In genomic region chr7:94300176-94300835, GRCh38 we compare ENCODE assay signal across 13 cellular contexts.
A peak's percentile ranks its signal among the peaks of the same experiment; 100 is the strongest.
DNase-seq lines count a peak whose midpoint lies in the region; FAIRE-seq and TF ChIP-seq lines count a peak whose summit lies in the region.
"Had no signal": no experiment of that assay in that cellular context is flagged by ENCODE, and none has a peak within 500 bp of the region (broad histone marks: within the 10 kb centered on the region; RNA-seq: fewer than 3 reads in every experiment).

No MANE protein-coding gene starts in this region.

- TF ChIP-seq POLR2A in H1 (IDR thresholded peaks at IDR 0.05; ENCODE audit: control extremely low read depth in 1 of 2, low read depth in 2 of 2, low read length in 2 of 2) (no peak), prostate gland (IDR thresholded peaks at IDR 0.05) (no peak)

- H2BK5ac ChIP-seq in H1 (ENCODE audit: low read depth, low read length), result no peak overlapping the region; the same call in 1 of the 2 replicates

- no peak overlapping the region for H3K14ac ChIP-seq in H1 (ENCODE audit: insufficient read length)

- no peak overlapping the region for H2BK120ac ChIP-seq in H1 (replicated peaks; ENCODE audit: low read depth, low read length)

- no peak for TF ChIP-seq RAD21 in H1 (IDR thresholded peaks at IDR 0.05 in 1 of 2, conservative IDR thresholded peaks at IDR 0.05 in 1 of 2; ENCODE audit: low read depth in 2 of 2, low read length in 2 of 2)

- peaks cover 0 to 1% (median 0%) of the 10 kb centered on the region in 4 experiments; a peak in 1 of 7 replicates for H3K27me3 ChIP-seq in H1 (replicated peaks in 1 of 4; ENCODE audit: control insufficient read depth in 3 of 4, extremely low read depth in 1 of 4, insufficient read depth in 3 of 4, low read length in 3 of 4)
- no peaks in the 10 kb centered on the region for H3K27me3 ChIP-seq in prostate gland (replicated peaks; ENCODE audit: insufficient read depth)
- H3K27me3 ChIP-seq in dorsolateral prefrontal cortex, result peaks cover 0 to 10% (median 0%) of the 10 kb centered on the region in 45 donors
- H3K27me3 ChIP-seq: BLaER1 had no signal

- H2BK20ac ChIP-seq in H1 (ENCODE audit: low read length), result peak overlapping the region; percentile 40; the same call in 1 of the 2 replicates

- intact Hi-C loops in prostate gland (cut with DNase I), result loop anchor here (2.0 kb wide), 1 partner anchor 54 kb away; no protein-coding TSS in a partner anchor
- intact Hi-C loops in dorsolateral prefrontal cortex (cut with DNase I), result no loop called here

- H4K8ac ChIP-seq in H1 (ENCODE audit: extremely low read depth, insufficient read depth, low read length), result no peak overlapping the region

- no peaks in the 10 kb centered on the region for H3K36me3 ChIP-seq in H1 (ENCODE audit: control insufficient read depth in 2 of 4, insufficient read depth in 4 of 4, low read length in 3 of 4)
- H3K36me3 ChIP-seq in prostate gland, result no peaks in the 10 kb centered on the region
- H3K36me3 ChIP-seq: BLaER1 had no signal

- H3K4me3 Mint-ChIP-seq in nephron progenitor cell, result no peak overlapping the region
- H3K4me3 Mint-ChIP-seq: dendritic cell treated with granulocyte-macrophage colony-stimulating factor and Interleukin-4, amounts not matched to agents 40 ng/mL and 50 ng/mL, for 4 days had no signal

- H3K23ac ChIP-seq in H1 (ENCODE audit: insufficient read length), result no peak overlapping the region

- 0 out of 2 replicates have a peak overlapping the region, but pooled peaks have one; percentile 21 for H3K18ac ChIP-seq in H1 (ENCODE audit: extremely low read depth, low read length)

- H3K23me2 ChIP-seq in H1 (ENCODE audit: low read depth, low read length), result peaks cover 2% of the 10 kb centered on the region; the same call in 1 of the 2 replicates

- H3K9me3 ChIP-seq in H1 (ENCODE audit: insufficient read depth in 2 of 2, low read depth in 1 of 2, low read length in 1 of 2), result no peaks in the 10 kb centered on the region
- H3K9me3 ChIP-seq in prostate gland, result no peaks in the 10 kb centered on the region
- H3K9me3 ChIP-seq: BLaER1 had no signal

- no peak overlapping the region for H2AFZ ChIP-seq in H1 (ENCODE audit: low read length)

- DNase-seq in DMS 273 (lab: John Stamatoyannopoulos, UW; ENCODE audit: unreplicated experiment), result peak; percentile 46
- peak; percentile 48 for DNase-seq in NCI-H524 treated with DMSO at 0.1 percent for 48 hours (lab: John Stamatoyannopoulos, UW)
- no peak for DNase-seq in H1 (ENCODE audit: low read depth in 1 of 2, low spot score in 2 of 2)
- no peak for DNase-seq in prostate gland (ENCODE audit: low spot score)
- DNase-seq in dorsolateral prefrontal cortex, result no peak
- DNase-seq in nephron progenitor cell, result no peak
- DNase-seq in H4 (ENCODE audit: low spot score), result no peak
- DNase-seq in activated CD8-positive, alpha-beta memory T cell treated with anti-CD3 and anti-CD28 coated beads for 24 hours, result no peak
- DNase-seq: NCI-H1092 treated with DMSO at 0.1 percent for 48 hours; NK-92 treated with Interleukin-12 subunit alpha and Interleukin-12 subunit beta, amount 100 ng/mL, for 24 hours; T-helper 2 cell had no signal

- no peak overlapping the region for H4K91ac ChIP-seq in H1 (replicated peaks; ENCODE audit: insufficient read length, low read length)

- H3K27ac ChIP-seq in H1 (ENCODE audit: low read depth, low read length) (no peak overlapping the region), prostate gland (peak overlapping the region; percentile 28 to 59), dorsolateral prefrontal cortex (peak overlapping the region in 6 of 59 donors; percentile 4 to 43 (median 16))
- H3K27ac ChIP-seq: BLaER1 had no signal

- H3K4me3 ChIP-seq in H1 (ENCODE audit: extremely low read depth in 1 of 4, insufficient read depth in 2 of 4, low read depth in 3 of 4, low read length in 4 of 4) (no peak overlapping the region), prostate gland (no peak overlapping the region), dorsolateral prefrontal cortex (no peak overlapping the region)
- H3K4me3 ChIP-seq: BLaER1 had no signal

- TF ChIP-seq CTCF in H1 (IDR thresholded peaks at IDR 0.05; ENCODE audit: control extremely low read depth in 1 of 3, insufficient read depth in 1 of 3, low read depth in 1 of 3, low read length in 3 of 3) (no peak), prostate gland (IDR thresholded peaks at IDR 0.05) (no peak), dorsolateral prefrontal cortex (IDR thresholded peaks at IDR 0.05 in 54 of 56, conservative IDR thresholded peaks at IDR 0.05 in 2 of 56; ENCODE audit: low read depth in 1 of 56, partially characterized antibody in 56 of 56) (no peak), nephron progenitor cell (IDR thresholded peaks at IDR 0.05) (no peak)

- no peaks in the 10 kb centered on the region for H3K79me2 ChIP-seq in H1 (ENCODE audit: control insufficient read depth in 1 of 2, insufficient read depth in 2 of 2, low read length in 2 of 2)

- no peak overlapping the region for H4K5ac ChIP-seq in H1 (ENCODE audit: insufficient read length, low read depth, low read length)

- H3K4me1 Mint-ChIP-seq in nephron progenitor cell, result peaks cover 75% of the 10 kb centered on the region

- H3K36me3 Mint-ChIP-seq in nephron progenitor cell (ENCODE audit: low read depth), result no peaks in the 10 kb centered on the region

- no peak overlapping the region for H3K27ac Mint-ChIP-seq in nephron progenitor cell
- H3K27ac Mint-ChIP-seq: dendritic cell treated with granulocyte-macrophage colony-stimulating factor and Interleukin-4, amounts not matched to agents 40 ng/mL and 50 ng/mL, for 4 days had no signal

- H2AK5ac ChIP-seq in H1 (ENCODE audit: low read depth, low read length), result peak overlapping the region; percentile 46; the same call in 1 of the 2 replicates

- H3K4ac ChIP-seq in H1 (replicated peaks; ENCODE audit: insufficient read length, low read depth, low read length), result no peak overlapping the region

- 81% methylated on average over 8 of the region's 8 CpGs; no CpG with 5 or more reads in 1 of the 2 experiments for WGBS in H1 (ENCODE audit: extremely low coverage in 1 of 2, insufficient coverage in 1 of 2, insufficient read length in 1 of 2, insufficient replicate concordance in 2 of 2, low coverage in 1 of 2, low lambda C conversion rate in 2 of 2, missing lambda C conversion rate in 1 of 2), 2 experiments
- 70% methylated on average over 8 of the region's 8 CpGs for WGBS in prostate gland

- H2BK15ac ChIP-seq in H1 (ENCODE audit: low read length), result 0 out of 2 replicates have a peak overlapping the region, but pooled peaks have one; percentile 31

- peaks cover 4% of the 10 kb centered on the region for H3K27me3 Mint-ChIP-seq in nephron progenitor cell (ENCODE audit: low read depth, poor library complexity)

- H3K4me2 ChIP-seq in H1 (ENCODE audit: insufficient read depth in 1 of 2, low read depth in 2 of 2, low read length in 2 of 2), result peak overlapping the region in 1 of 2 experiments; percentile 64; a peak in 2 of 4 replicates
- H3K4me2 ChIP-seq: BLaER1 had no signal

- H3K4me1 ChIP-seq in H1 (replicated peaks in 1 of 4; ENCODE audit: control insufficient read depth in 3 of 4, insufficient read depth in 4 of 4, low read length in 3 of 4) (peaks cover 3 to 23% (median 8%) of the 10 kb centered on the region in 4 experiments; a peak in 6 of 7 replicates), prostate gland (replicated peaks) (no peaks in the 10 kb centered on the region)
- H3K4me1 ChIP-seq: BLaER1 had no signal

- TF ChIP-seq EP300 in H1 (IDR thresholded peaks at IDR 0.05; ENCODE audit: borderline replicate concordance in 1 of 2, low read depth in 2 of 2, low read length in 2 of 2), result no peak

- H2BK12ac ChIP-seq in H1 (ENCODE audit: low read depth, low read length), result peak overlapping the region; percentile 41; the same call in 1 of the 2 replicates

- H3K56ac ChIP-seq in H1 (replicated peaks; ENCODE audit: insufficient read length, low read depth, low read length), result no peak overlapping the region

- no peak overlapping the region for H3K9ac ChIP-seq in H1 (replicated peaks in 1 of 4; ENCODE audit: extremely low read depth in 1 of 4, low read depth in 3 of 4, low read length in 3 of 4)
- H3K9ac ChIP-seq: BLaER1 had no signal

- no peaks in the 10 kb centered on the region for H4K20me1 ChIP-seq in H1 (replicated peaks in 1 of 2; ENCODE audit: control insufficient read depth in 1 of 2, insufficient read depth in 2 of 2, low read length in 2 of 2)
- H4K20me1 ChIP-seq: BLaER1 had no signal

- POLR2A ChIA-PET in H1 (lab: Charles Lee; ENCODE audit: partially characterized antibody), result interaction anchor here (0.6 to 2.5 kb wide), 2 partner anchors 95 to 150 kb away, joined by 3 to 12 read pairs; partner anchors contain the start of gene COL1A2

- no peak for FAIRE-seq in H1 (lab: Jason Lieb, UNC)

- CTCF ChIA-PET in H1 (lab: Charles Lee; ENCODE audit: partially characterized antibody), result interaction anchor here (0.8 to 18.5 kb wide), 5 partner anchors 11 to 136 kb away, joined by 3 to 372 read pairs (median 10); partner anchors contain the start of gene COL1A2

- peaks cover 9% of the 10 kb centered on the region for H3K9me3 Mint-ChIP-seq in nephron progenitor cell
- H3K9me3 Mint-ChIP-seq: dendritic cell treated with granulocyte-macrophage colony-stimulating factor and Interleukin-4, amounts not matched to agents 40 ng/mL and 50 ng/mL, for 4 days had no signal

- no peaks in the 10 kb centered on the region for H3K79me1 ChIP-seq in H1 (ENCODE audit: low read depth, low read length)

TF ChIP-seq in H1, 55 proteins besides CTCF, POLR2A, EP300 and RAD21 (continues in another document):
- no peak for TF ChIP-seq FOSL1 (IDR thresholded peaks at IDR 0.05; ENCODE audit: insufficient read depth, low read depth, low read length)
- TF ChIP-seq TEAD4 (IDR thresholded peaks at IDR 0.05; ENCODE audit: low read depth, low read length), result no peak

Comparison
In these comparisons a context has a peak if more than half of its experiments do, and no peak if none do; other contexts are left out.
1. DNase-seq: peak in DMS 273 (single experiment) and NCI-H524 treated with DMSO at 0.1 percent for 48 hours (single experiment); none in H1 (0 of 2), prostate gland (single experiment), dorsolateral prefrontal cortex (0 of 10), nephron progenitor cell (single experiment), H4 (single experiment) and activated CD8-positive, alpha-beta memory T cell treated with anti-CD3 and anti-CD28 coated beads for 24 hours (single experiment).